In the genomic region with DNA sequence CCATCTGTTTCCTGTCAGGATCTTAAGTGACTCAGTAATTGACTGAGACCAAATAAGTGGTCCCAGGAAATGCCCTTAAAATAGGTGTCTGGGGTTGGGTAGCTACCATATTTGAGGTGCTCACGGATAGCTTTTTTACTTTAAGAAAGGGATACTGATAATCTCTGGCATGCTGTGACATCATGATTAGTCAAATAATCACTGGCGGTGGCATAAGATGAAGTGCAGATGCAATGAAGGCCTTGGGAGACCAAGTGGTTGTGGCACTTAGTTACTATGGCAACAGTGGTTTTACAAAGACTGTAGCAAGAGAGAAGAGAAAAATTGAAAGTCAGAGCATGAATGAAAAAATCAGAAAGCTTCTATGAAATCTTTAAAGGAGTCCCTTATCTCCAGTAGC, we compare ENCODE assay signal across 20 cellular contexts.
A peak's percentile ranks its signal among the peaks of the same experiment; 100 is the strongest.
DNase-seq lines count a peak whose midpoint lies in the region; ATAC-seq and TF ChIP-seq lines count a peak whose summit lies in the region.
"Had no signal": no experiment of that assay in that cellular context is flagged by ENCODE, and none has a peak within 500 bp of the region (broad histone marks: within the 10 kb centered on the region; RNA-seq: fewer than 3 reads in every experiment).

No MANE protein-coding gene starts in this region.

- H3K27me3 ChIP-seq in GM23248 (replicated peaks; ENCODE audit: insufficient read depth), result no peaks in the 10 kb centered on the region
- H3K27me3 ChIP-seq: adrenal gland, BLaER1, esophagus muscularis mucosa, SJSA1 had no signal

- no peaks in the 10 kb centered on the region for H3K9me2 ChIP-seq in GM23248 (ENCODE audit: insufficient read depth)

- in situ Hi-C loops in GM23248 (cut with MboI), result no loop called here

- H3K4me1 ChIP-seq in GM23248 (ENCODE audit: insufficient read depth), result 0 out of 2 replicates have a peak, but pooled peaks cover 3% of the 10 kb centered on the region
- H3K4me1 ChIP-seq: adrenal gland, BLaER1, esophagus muscularis mucosa, psoas muscle, SJSA1 had no signal

- TF ChIP-seq CTCF in AG10803 (conservative IDR thresholded peaks at IDR 0.05; ENCODE audit: low read length) (no peak), foreskin fibroblast (IDR thresholded peaks at IDR 0.05; ENCODE audit: low read depth, low read length) (no peak)

- H3K4me3 ChIP-seq in AG10803 (ENCODE audit: low read length) (no peak overlapping the region), GM23248 (no peak overlapping the region), foreskin fibroblast (ENCODE audit: low read depth in 1 of 2, low read length in 2 of 2) (no peak overlapping the region)
- H3K4me3 ChIP-seq: adrenal gland, BLaER1, esophagus muscularis mucosa, PC-9, psoas muscle, SJSA1, thoracic aorta had no signal

- ATAC-seq in SK-N-SH treated with all-trans-retinoic acid at 6 μM for 48 hours (peak; percentile 89), GM19324 (IDR thresholded peaks at IDR 0.05; ENCODE audit: low FRiP score, unreplicated experiment) (no peak), GM21576 (IDR thresholded peaks at IDR 0.05; ENCODE audit: unreplicated experiment) (no peak)
- ATAC-seq: psoas muscle had no signal

- no peak overlapping the region for H3K9ac ChIP-seq in GM23248
- H3K9ac ChIP-seq: BLaER1 had no signal

- H3K79me2 ChIP-seq in GM23248 (ENCODE audit: insufficient read depth), result no peaks in the 10 kb centered on the region

- H3K9me3 ChIP-seq in GM23248 (ENCODE audit: low read depth), result no peaks in the 10 kb centered on the region
- H3K9me3 ChIP-seq: adrenal gland, SJSA1, thoracic aorta had no signal

- H4K20me1 ChIP-seq in GM23248 (ENCODE audit: insufficient read depth), result no peaks in the 10 kb centered on the region
- H4K20me1 ChIP-seq: BLaER1 had no signal

- H3K4me2 ChIP-seq in GM23248 (ENCODE audit: unreplicated experiment), result no peak overlapping the region
- H3K4me2 ChIP-seq: BLaER1, PC-9 had no signal

- peak; percentile 53 for DNase-seq in AG10803 (ENCODE audit: low read depth)
- DNase-seq in GM23248, result peak; percentile 53
- peak; percentile 72 to 83 for DNase-seq in foreskin fibroblast
- DNase-seq in mesenteric fat pad (ENCODE audit: low spot score), result no peak
- DNase-seq in activated CD4-positive, alpha-beta T cell treated with anti-CD3 and anti-CD28 coated beads for 1 hour, result no peak
- DNase-seq: activated CD4-positive, alpha-beta T cell treated with anti-CD3 and anti-CD28 coated beads for 4 hours; activated gamma-delta T cell; adrenal gland; effector CD4-positive, alpha-beta T cell; NCI-H2029; NCI-H526; PC-9; psoas muscle had no signal

- no peak overlapping the region for H2AFZ ChIP-seq in GM23248
- H2AFZ ChIP-seq: PC-9 had no signal

- 41 to 56% methylated on average over 2 of the region's 2 CpGs for WGBS in GM23248 (ENCODE audit: low coverage in 1 of 2, low lambda C conversion rate in 2 of 2, missing lambda C conversion rate in 2 of 2), 2 experiments

- no peaks in the 10 kb centered on the region for H3F3A ChIP-seq in GM23248 (ENCODE audit: insufficient read depth)

- H3K36me3 ChIP-seq in GM23248 (ENCODE audit: low read depth), result no peaks in the 10 kb centered on the region
- H3K36me3 ChIP-seq: adrenal gland, BLaER1, esophagus muscularis mucosa, SJSA1, thoracic aorta had no signal

- H3K27ac ChIP-seq in GM23248, result no peak overlapping the region
- H3K27ac ChIP-seq: adrenal gland, BLaER1, esophagus muscularis mucosa, PC-9, psoas muscle, SJSA1, thoracic aorta had no signal

TF ChIP-seq in SK-N-SH treated with all-trans-retinoic acid at 6 μM for 48 hours, 23 proteins besides CTCF, POLR2A, EP300 and RAD21:
- no peak for TF ChIP-seq ESRRG (CRISPR knock-in tag; IDR thresholded peaks at IDR 0.05)
- peak; percentile 11; the same call in 1 of the 2 replicates for TF ChIP-seq ZC3H10 (CRISPR knock-in tag; IDR thresholded peaks at IDR 0.05)
- TF ChIP-seq ZFP30 (CRISPR knock-in tag; IDR thresholded peaks at IDR 0.05), result 0 out of 2 replicates have a peak, but pooled peaks have one; percentile 11
- peak; percentile 31; the same call in 1 of the 2 replicates for TF ChIP-seq ISL1 (CRISPR knock-in tag; IDR thresholded peaks at IDR 0.05)
TF ChIP-seq in SK-N-SH treated with all-trans-retinoic acid at 6 μM for 48 hours: peak in this region for 3.

Comparison
In these comparisons a context has a peak if more than half of its experiments do, and no peak if none do; other contexts are left out.
1. DNase-seq: peak in AG10803 (single experiment), GM23248 (single experiment) and foreskin fibroblast (2 of 2); none in mesenteric fat pad (single experiment) and activated CD4-positive, alpha-beta T cell treated with anti-CD3 and anti-CD28 coated beads for 1 hour (single experiment).